In the genomic region with DNA sequence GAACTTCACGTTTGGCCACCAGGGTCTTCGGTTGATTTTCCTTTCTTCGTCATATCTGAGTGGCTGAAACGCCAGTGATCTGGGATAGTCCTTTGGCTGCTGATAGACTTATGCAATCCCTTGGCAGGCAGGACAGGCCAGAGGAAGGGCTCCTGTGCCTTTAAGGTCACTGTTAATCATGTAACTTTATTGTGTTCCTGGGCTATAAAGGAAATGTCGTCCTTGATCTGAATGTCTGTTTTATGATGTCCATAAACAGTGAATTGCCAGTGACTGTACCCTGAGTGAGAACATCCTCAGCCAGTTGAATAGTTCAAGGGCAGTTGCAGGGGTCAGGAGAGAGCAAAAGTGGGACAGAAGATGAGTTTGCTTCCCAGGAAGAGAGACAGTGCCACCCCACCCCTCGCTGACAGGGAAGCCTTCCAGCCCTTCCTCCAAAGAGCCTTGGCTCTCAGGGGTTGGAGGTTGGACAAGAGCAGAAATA, we compare ENCODE assay signal across 13 cellular contexts.
A peak's percentile ranks its signal among the peaks of the same experiment; 100 is the strongest.
DNase-seq lines count a peak whose midpoint lies in the region; ATAC-seq and TF ChIP-seq lines count a peak whose summit lies in the region.
"Had no signal": no experiment of that assay in that cellular context is flagged by ENCODE, and none has a peak within 500 bp of the region (broad histone marks: within the 10 kb centered on the region; RNA-seq: fewer than 3 reads in every experiment).

No MANE protein-coding gene starts in this region.

- H3K4me3 ChIP-seq in body of pancreas (no peak overlapping the region), hepatocyte (no peak overlapping the region), rectal smooth muscle tissue (ENCODE audit: low read length) (peak overlapping the region; percentile 33), SJCRH30 (no peak overlapping the region)
- H3K4me3 ChIP-seq: HAP-1, thoracic aorta had no signal

- H3K27ac ChIP-seq in body of pancreas (peak overlapping the region in 1 of 4 donors; percentile 34), hepatocyte (peak overlapping the region; percentile 52), rectal smooth muscle tissue (ENCODE audit: low read depth, low read length) (peak overlapping the region; percentile 60), SJCRH30 (no peak overlapping the region)
- H3K27ac ChIP-seq: HL-60, thoracic aorta had no signal

- TF ChIP-seq CTCF in body of pancreas (IDR thresholded peaks at IDR 0.05) (no peak), hepatocyte (IDR thresholded peaks at IDR 0.05; ENCODE audit: poor library complexity) (no peak), GM20000 (IDR thresholded peaks at IDR 0.05; ENCODE audit: extremely low read depth, missing control alignments) (no peak)

- no peak overlapping the region for H2AFZ ChIP-seq in hepatocyte

- no peaks in the 10 kb centered on the region for H3K36me3 ChIP-seq in body of pancreas (replicated peaks in 1 of 2; ENCODE audit: insufficient read depth in 1 of 2, low read depth in 2 of 2)
- no peaks in the 10 kb centered on the region for H3K36me3 ChIP-seq in hepatocyte (replicated peaks; ENCODE audit: insufficient read depth, low read depth)
- H3K36me3 ChIP-seq in rectal smooth muscle tissue (ENCODE audit: control insufficient read depth, insufficient read depth, low read length), result no peaks in the 10 kb centered on the region
- 0 out of 2 replicates have a peak, but pooled peaks cover 2% of the 10 kb centered on the region for H3K36me3 ChIP-seq in SJCRH30
- H3K36me3 ChIP-seq: HAP-1, thoracic aorta had no signal

- H3K27me3 ChIP-seq in body of pancreas (peaks cover 0 to 4% of the 10 kb centered on the region in 2 donors), hepatocyte (no peaks in the 10 kb centered on the region), rectal smooth muscle tissue (ENCODE audit: control insufficient read depth, insufficient read depth, low read length) (no peaks in the 10 kb centered on the region), SJCRH30 (no peaks in the 10 kb centered on the region)

- H3K9me3 ChIP-seq in body of pancreas (no peaks in the 10 kb centered on the region), hepatocyte (ENCODE audit: low read depth) (no peaks in the 10 kb centered on the region), SJCRH30 (replicated peaks) (no peaks in the 10 kb centered on the region)
- H3K9me3 ChIP-seq: HAP-1, thoracic aorta had no signal

- H4K20me1 ChIP-seq in hepatocyte (ENCODE audit: insufficient read depth, poor library complexity, severe bottlenecking), result no peaks in the 10 kb centered on the region

- DNase-seq in ELR (ENCODE audit: low read depth), result peak; percentile 7
- DNase-seq in body of pancreas, result peak in 1 of 4 donors; percentile 36
- DNase-seq in hepatocyte (ENCODE audit: low spot score), result peak; percentile 63
- no peak for DNase-seq in RPMI8226
- DNase-seq in GM20000 (ENCODE audit: low spot score), result no peak
- no peak for DNase-seq in SJCRH30
- DNase-seq: activated naive CD4-positive, alpha-beta T cell treated with anti-CD3 and anti-CD28 coated beads, Interleukin-2, amount 50 U/mL, for 16 hours; caudate nucleus had no signal

- no peaks in the 10 kb centered on the region for H3K9me2 ChIP-seq in hepatocyte (replicated peaks; ENCODE audit: insufficient read depth)

- no peak for TF ChIP-seq POLR2A in body of pancreas (IDR thresholded peaks at IDR 0.05)

- peaks cover 18% of the 10 kb centered on the region for H3K4me1 ChIP-seq in body of pancreas
- H3K4me1 ChIP-seq in hepatocyte (ENCODE audit: insufficient read depth), result peaks cover 38% of the 10 kb centered on the region
- peaks cover 6% of the 10 kb centered on the region for H3K4me1 ChIP-seq in rectal smooth muscle tissue (ENCODE audit: control insufficient read depth, insufficient read depth, low read length)
- peaks cover 30% of the 10 kb centered on the region for H3K4me1 ChIP-seq in SJCRH30
- H3K4me1 ChIP-seq: HAP-1 had no signal

- no peak overlapping the region for H3K9ac ChIP-seq in rectal smooth muscle tissue (ENCODE audit: low read length)

- H3K4me2 ChIP-seq in hepatocyte, result peak overlapping the region; percentile 30

- 13 to 26% methylated on average over 5 to 6 of the region's 6 CpGs for WGBS in body of pancreas, 2 donors
- 24% methylated on average over 6 of the region's 6 CpGs for WGBS in hepatocyte (ENCODE audit: low lambda C conversion rate, missing lambda C conversion rate)

- intact Hi-C loops in body of pancreas (cut with DNase I), result no loop called here

- peaks cover 3% of the 10 kb centered on the region for H3K79me2 ChIP-seq in hepatocyte

- ATAC-seq in body of pancreas (peak; percentile 58), GM18867 (IDR thresholded peaks at IDR 0.05; ENCODE audit: unreplicated experiment) (no peak)

Comparison
In these comparisons a context has a peak if more than half of its experiments do, and no peak if none do; other contexts are left out.
1. DNase-seq: peak in ELR (single experiment) and hepatocyte (single experiment); none in RPMI8226 (single experiment), GM20000 (single experiment) and SJCRH30 (0 of 2).